In the genomic region with DNA sequence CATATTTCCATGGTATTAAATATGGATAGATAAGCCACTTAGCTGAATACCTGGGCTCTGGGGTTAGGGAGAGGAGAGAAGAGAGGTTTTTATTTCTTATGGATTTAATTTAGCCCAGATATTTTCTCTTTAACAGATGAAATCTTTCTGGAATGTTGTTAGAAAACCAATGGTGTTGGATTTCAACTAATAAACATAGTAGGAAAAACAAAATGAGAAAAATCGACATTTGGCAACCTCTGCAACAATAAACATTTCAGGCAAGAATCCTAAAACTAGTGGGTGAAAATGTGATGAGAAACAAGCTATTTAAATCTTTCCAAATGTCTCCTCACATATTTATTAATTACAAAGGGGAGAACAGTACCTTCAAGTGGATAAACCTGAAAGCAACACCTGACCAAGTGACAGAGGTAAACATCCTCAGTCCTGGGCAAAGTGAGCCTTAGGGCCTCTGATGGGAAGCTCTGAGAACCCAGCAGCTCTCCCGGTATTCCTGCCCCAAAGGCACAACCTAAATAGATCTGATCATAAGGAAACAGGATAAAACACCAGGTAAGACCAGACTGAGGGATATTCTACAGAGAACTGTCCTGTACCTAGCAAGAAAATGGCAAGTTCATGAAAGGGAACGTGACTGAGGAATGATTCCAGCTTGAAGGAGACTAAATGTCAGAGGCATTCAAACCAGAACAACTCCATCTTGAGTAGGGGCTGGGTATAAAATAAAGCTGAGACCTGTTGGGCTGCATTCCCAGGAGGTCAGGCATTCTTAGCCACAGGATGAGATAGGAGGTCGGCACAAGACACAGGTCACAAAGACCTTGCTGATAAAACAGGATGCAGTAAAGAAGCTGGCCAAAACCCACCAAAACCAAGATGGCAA, we compare ENCODE assay signal across 29 cellular contexts.
DNase-seq lines count a peak whose midpoint lies in the region; FAIRE-seq and TF ChIP-seq lines count a peak whose summit lies in the region.
"Had no signal": no experiment of that assay in that cellular context is flagged by ENCODE, and none has a peak within 500 bp of the region (broad histone marks: within the 10 kb centered on the region; RNA-seq: fewer than 3 reads in every experiment).

No MANE protein-coding gene starts in this region.

- H3K27ac ChIP-seq in endodermal cell (ENCODE audit: low read depth, low read length): no peak overlapping the region
- H3K27ac ChIP-seq: epithelial cell of prostate, transverse colon had no signal

- no peak for FAIRE-seq in frontal cortex (lab: Jason Lieb, UNC)
- FAIRE-seq: G401.6 had no signal

- H3K4me3 ChIP-seq in BJ (ENCODE audit: low read depth, low read length) (no peak overlapping the region), endodermal cell (ENCODE audit: low read length) (no peak overlapping the region)
- H3K4me3 ChIP-seq: transverse colon had no signal

- H3K4me3 Mint-ChIP-seq in endodermal cell (no peak overlapping the region), nephron (no peak overlapping the region)
- H3K4me3 Mint-ChIP-seq: activated CD4-positive, alpha-beta T cell treated with anti-CD3 and anti-CD28 coated beads for 36 hours; activated naive CD8-positive, alpha-beta T cell; B cell; CD8-positive, alpha-beta memory T cell; naive thymus-derived CD8-positive, alpha-beta T cell; stimulated activated naive CD8-positive, alpha-beta T cell treated with anti-CD3 and anti-CD28 coated beads, Interleukin-15, amount 100 ng/mL, for 72 hours; T-helper 2 cell treated with Interferon-gamma antibody and Interleukin-4, amounts not matched to agents 5 μg/mL and 100 μg/mL, for 36 hours had no signal

- DNase-seq in BJ (ENCODE audit: low read depth) (peak; percentile 38), endodermal cell (peak; percentile 59), iPS-NIHi7 (ENCODE audit: extremely low spot score) (no peak), frontal cortex (ENCODE audit: low spot score in 2 of 2) (no peak), NCI-H1092 treated with DMSO at 0.1 percent for 48 hours (lab: John Stamatoyannopoulos, UW) (no peak), foreskin melanocyte (no peak)
- DNase-seq: activated CD4-positive, alpha-beta T cell treated with anti-CD3 and anti-CD28 coated beads for 36 hours; activated effector memory CD4-positive, alpha-beta T cell treated with Interleukin-2 at 50 U/mL for 16 hours; activated T-cell treated with anti-CD3 and anti-CD28 coated beads for 4 hours; CD8-positive, alpha-beta memory T cell; cerebellar nuclear complex; H7; Karpas-422; midbrain; naive thymus-derived CD8-positive, alpha-beta T cell; NCI-H146; NCI-H2107; NCI-H446 treated with DMSO at 0.1 percent for 48 hours; occipital lobe; Right ventricle myocardium superior; stimulated activated naive CD8-positive, alpha-beta T cell treated with anti-CD3 and anti-CD28 coated beads, Interleukin-15, amount 100 ng/mL, for 72 hours; transverse colon had no signal

- H3K9me3 Mint-ChIP-seq in endodermal cell (peaks cover 8% of the 10 kb centered on the region), nephron (peaks cover 3% of the 10 kb centered on the region)
- H3K9me3 Mint-ChIP-seq: stimulated activated naive CD8-positive, alpha-beta T cell treated with anti-CD3 and anti-CD28 coated beads, Interleukin-15, amount 100 ng/mL, for 72 hours; T-helper 2 cell treated with Interferon-gamma antibody and Interleukin-4, amounts not matched to agents 5 μg/mL and 100 μg/mL, for 36 hours had no signal

- no peaks in the 10 kb centered on the region for H3K36me3 ChIP-seq in BJ (ENCODE audit: control insufficient read depth, insufficient read depth, low read length)
- H3K36me3 ChIP-seq in endodermal cell (ENCODE audit: control insufficient read depth, insufficient read depth, low read length): no peaks in the 10 kb centered on the region
- H3K36me3 ChIP-seq: transverse colon had no signal

- TF ChIP-seq RAD21 in Ishikawa (IDR thresholded peaks at IDR 0.05; ENCODE audit: low read depth): no peak

- H3K4me1 Mint-ChIP-seq in endodermal cell: peaks cover 5% of the 10 kb centered on the region
- peaks cover 9% of the 10 kb centered on the region for H3K4me1 Mint-ChIP-seq in nephron
- H3K4me1 Mint-ChIP-seq: activated CD4-positive, alpha-beta T cell treated with anti-CD3 and anti-CD28 coated beads for 36 hours; B cell; CD8-positive, alpha-beta memory T cell; naive thymus-derived CD8-positive, alpha-beta T cell; stimulated activated naive CD8-positive, alpha-beta T cell treated with anti-CD3 and anti-CD28 coated beads, Interleukin-15, amount 100 ng/mL, for 72 hours had no signal

- H3K27ac Mint-ChIP-seq in endodermal cell (no peak overlapping the region), nephron (peak overlapping the region in 2 of 3 experiments; percentile 0)
- H3K27ac Mint-ChIP-seq: activated CD4-positive, alpha-beta T cell treated with anti-CD3 and anti-CD28 coated beads for 36 hours; activated naive CD8-positive, alpha-beta T cell; B cell; naive thymus-derived CD8-positive, alpha-beta T cell; T-helper 2 cell treated with Interferon-gamma antibody and Interleukin-4, amounts not matched to agents 5 μg/mL and 100 μg/mL, for 36 hours had no signal

- H3K9me3 ChIP-seq in endodermal cell (ENCODE audit: control insufficient read depth, low read length): no peaks in the 10 kb centered on the region
- H3K9me3 ChIP-seq: transverse colon had no signal

- WGBS in endodermal cell (ENCODE audit: insufficient coverage in 1 of 2, insufficient read length in 1 of 2), 2 experiments: 58 to 63% methylated on average over 3 to 4 of the region's 4 CpGs

- H3K27me3 ChIP-seq in BJ (ENCODE audit: control insufficient read depth, insufficient read depth, low read length) (0 out of 2 replicates have a peak, but pooled peaks cover 1% of the 10 kb centered on the region), endodermal cell (ENCODE audit: control insufficient read depth, insufficient read depth, low read length, poor library complexity, severe bottlenecking) (no peaks in the 10 kb centered on the region)
- H3K27me3 ChIP-seq: transverse colon had no signal

- no peak for TF ChIP-seq CTCF in BJ (IDR thresholded peaks at IDR 0.05; ENCODE audit: insufficient read depth, low read depth, low read length)
- no peak for TF ChIP-seq CTCF in endodermal cell (conservative IDR thresholded peaks at IDR 0.05)
- no peak for TF ChIP-seq CTCF in nephron (IDR thresholded peaks at IDR 0.05; ENCODE audit: unreplicated experiment in 3 of 3)

- H3K36me3 Mint-ChIP-seq in endodermal cell (ENCODE audit: low read depth): no peaks in the 10 kb centered on the region
- H3K36me3 Mint-ChIP-seq in nephron (ENCODE audit: low read depth): no peaks in the 10 kb centered on the region
- H3K36me3 Mint-ChIP-seq: activated naive CD8-positive, alpha-beta T cell; CD8-positive, alpha-beta memory T cell had no signal

- H3K27me3 Mint-ChIP-seq in endodermal cell (ENCODE audit: insufficient read depth) (peaks cover 1% of the 10 kb centered on the region), nephron (ENCODE audit: low read depth) (no peaks in the 10 kb centered on the region)
- H3K27me3 Mint-ChIP-seq: activated naive CD8-positive, alpha-beta T cell; B cell had no signal

- H3K4me1 ChIP-seq in endodermal cell (ENCODE audit: control insufficient read depth, insufficient read depth, low read length): no peaks in the 10 kb centered on the region
- H3K4me1 ChIP-seq: transverse colon had no signal

- CTCF ChIA-PET in BJ (lab: Yijun Ruan, JAX): interaction anchor here (0.9 to 2.3 kb wide), 7 partner anchors 9 to 305 kb away, joined by 3 to 11 read pairs (median 4); a partner anchor contains a TSS

- POLR2A ChIA-PET in BJ (lab: Charles Lee): interaction anchor here (1.0 kb wide), 1 partner anchor 61 kb away, joined by 4 read pairs; no protein-coding TSS in a partner anchor

- no peak for TF ChIP-seq EP300 in Ishikawa (IDR thresholded peaks at IDR 0.05; ENCODE audit: borderline replicate concordance)

- H3K9ac ChIP-seq in endodermal cell (ENCODE audit: extremely low read depth, low read length, poor library complexity, severe bottlenecking): no peak overlapping the region

TF ChIP-seq in Ishikawa, 13 proteins besides CTCF, POLR2A, EP300 and RAD21:
- TF ChIP-seq NFIC (IDR thresholded peaks at IDR 0.05): no peak
- TF ChIP-seq TAF1 (IDR thresholded peaks at IDR 0.05; ENCODE audit: low read depth): no peak
- no peak for TF ChIP-seq CREB1 (IDR thresholded peaks at IDR 0.05; ENCODE audit: low read depth)
- TF ChIP-seq TEAD4 (IDR thresholded peaks at IDR 0.05): peak; percentile 57

Comparison
In these comparisons a context has a peak if more than half of its experiments do, and no peak if none do; other contexts are left out.
1. DNase-seq: peak in BJ (single experiment) and endodermal cell (single experiment); none in iPS-NIHi7 (single experiment), frontal cortex (0 of 2), NCI-H1092 treated with DMSO at 0.1 percent for 48 hours (single experiment) and foreskin melanocyte (single experiment).